16 cellular contexts compared by ENCODE assay signal in genomic region chr9:19989213-19989612, GRCh38.
DNase-seq lines count a peak whose midpoint lies in the region; ATAC-seq, FAIRE-seq and TF ChIP-seq lines count a peak whose summit lies in the region.
"Had no signal": no experiment of that assay in that cellular context is flagged by ENCODE, and none has a peak within 500 bp of the region (broad histone marks: within the 10 kb centered on the region; RNA-seq: fewer than 3 reads in every experiment).

No MANE protein-coding gene starts in this region.

- H3K4me2 ChIP-seq in K562 (ENCODE audit: insufficient read depth, low read length): no peak overlapping the region

- H3K27ac ChIP-seq in K562 (ENCODE audit: extremely low read depth, low read depth, low read length): no peak overlapping the region
- H3K27ac ChIP-seq: C4-2B had no signal

- H3K9me3 ChIP-seq in K562 (replicated peaks; ENCODE audit: control insufficient read depth, insufficient read depth, low read depth, low read length): no peaks in the 10 kb centered on the region

- FAIRE-seq in K562 (lab: Jason Lieb, UNC): no peak
- FAIRE-seq: A204.1 had no signal

- H3K9me1 ChIP-seq in K562 (ENCODE audit: control insufficient read depth, insufficient read depth, low read length): no peaks in the 10 kb centered on the region

- no peak for TF ChIP-seq EP300 in K562 (IDR thresholded peaks at IDR 0.05; ENCODE audit: low read length)

- 0% methylated on average over 1 of the region's 1 CpG for WGBS in K562 (ENCODE audit: insufficient coverage, low coverage, missing lambda C conversion rate)

- POLR2A ChIA-PET in K562 (lab: Yijun Ruan, JAX): no interaction called here

- ATAC-seq in K562 (no peak), HG03196 (IDR thresholded peaks at IDR 0.05; ENCODE audit: unreplicated experiment) (no peak), HG03354 (IDR thresholded peaks at IDR 0.05; ENCODE audit: poor library complexity, severe bottlenecking, unreplicated experiment) (no peak)
- ATAC-seq in stimulated activated effector memory CD8-positive, alpha-beta T cell treated with anti-CD3 and anti-CD28 coated beads, Interleukin-12 subunit alpha, Interleukin-12 subunit beta, amount 100 ng/mL, for 72 hours: peak; percentile 43

- H3K4me1 ChIP-seq in K562 (replicated peaks in 1 of 2; ENCODE audit: control insufficient read depth in 2 of 2, insufficient read depth in 2 of 2, low read length in 2 of 2): no peaks in the 10 kb centered on the region

- H3K9me3 Mint-ChIP-seq in stimulated activated effector memory CD8-positive, alpha-beta T cell treated with anti-CD3 and anti-CD28 coated beads, Interleukin-12 subunit alpha, Interleukin-12 subunit beta, amount 100 ng/mL, for 72 hours: no peaks in the 10 kb centered on the region
- H3K9me3 Mint-ChIP-seq: CD4-positive, alpha-beta T cell had no signal

- no peak overlapping the region for H3K4me3 Mint-ChIP-seq in stimulated activated effector memory CD8-positive, alpha-beta T cell treated with anti-CD3 and anti-CD28 coated beads, Interleukin-12 subunit alpha, Interleukin-12 subunit beta, amount 100 ng/mL, for 72 hours
- H3K4me3 Mint-ChIP-seq: CD4-positive, alpha-beta T cell had no signal

- no peak overlapping the region for H3K4me3 ChIP-seq in K562

- no peaks in the 10 kb centered on the region for H3K36me3 ChIP-seq in K562 (ENCODE audit: control insufficient read depth, insufficient read depth, low read length)

- in situ Hi-C loops in K562 (cut with MboI): no loop called here

- H3K4me1 Mint-ChIP-seq in stimulated activated effector memory CD8-positive, alpha-beta T cell treated with anti-CD3 and anti-CD28 coated beads, Interleukin-12 subunit alpha, Interleukin-12 subunit beta, amount 100 ng/mL, for 72 hours: peaks cover 17% of the 10 kb centered on the region

- no peak for TF ChIP-seq RAD21 in K562 (CRISPR knock-in tag; conservative IDR thresholded peaks at IDR 0.05 in 1 of 2, IDR thresholded peaks at IDR 0.05 in 1 of 2)

- TF ChIP-seq POLR2A in K562 (conservative IDR thresholded peaks at IDR 0.05): no peak

- no peaks in the 10 kb centered on the region for H3K27me3 ChIP-seq in K562 (ENCODE audit: control insufficient read depth in 2 of 2, insufficient read depth in 2 of 2, low read length in 2 of 2)

- H3K9ac ChIP-seq in K562 (ENCODE audit: insufficient read depth in 1 of 2, low read depth in 2 of 2, low read length in 2 of 2): no peak overlapping the region

- H4K20me1 ChIP-seq in K562 (replicated peaks; ENCODE audit: control insufficient read depth, insufficient read depth, low read length): no peaks in the 10 kb centered on the region

- no peak overlapping the region for H2AFZ ChIP-seq in K562 (ENCODE audit: low read depth, low read length)

- CTCF ChIA-PET in K562 (lab: Yijun Ruan, JAX; ENCODE audit: low intra/inter-chr PET ratio): no interaction called here

- no peak for TF ChIP-seq CTCF in K562 (IDR thresholded peaks at IDR 0.05 in 2 of 3, conservative IDR thresholded peaks at IDR 0.05 in 1 of 3; ENCODE audit: insufficient read depth in 2 of 3, low read depth in 1 of 3, low read length in 3 of 3)

- intact Hi-C loops in K562 (cut with micrococcal nuclease): no loop called here

- H3K36me3 Mint-ChIP-seq in stimulated activated effector memory CD8-positive, alpha-beta T cell treated with anti-CD3 and anti-CD28 coated beads, Interleukin-12 subunit alpha, Interleukin-12 subunit beta, amount 100 ng/mL, for 72 hours: no peaks in the 10 kb centered on the region

- no TSS peak for BruUV-seq in K562 (replicated peaks; lab: Mats Ljungman, UMichigan)

- DNase-seq in ELR (ENCODE audit: low read depth) (peak; percentile 37), HT1080 (ENCODE audit: low read depth) (peak; percentile 8), K562 (ENCODE audit: extremely low read depth in 1 of 4, low spot score in 3 of 4) (no peak), ecto neural progenitor cell (ENCODE audit: low spot score) (no peak)
- no peak for DNase-seq in stimulated activated effector memory CD8-positive, alpha-beta T cell treated with anti-CD3 and anti-CD28 coated beads, Interleukin-12 subunit alpha, Interleukin-12 subunit beta, amount 100 ng/mL, for 72 hours (ENCODE audit: low spot score in 2 of 2)
- DNase-seq: AML-193; CD4-positive, alpha-beta T cell; DMS153; DMS79; GF-D8; GOT3; H7 had no signal

- no peak overlapping the region for H3K27ac Mint-ChIP-seq in stimulated activated effector memory CD8-positive, alpha-beta T cell treated with anti-CD3 and anti-CD28 coated beads, Interleukin-12 subunit alpha, Interleukin-12 subunit beta, amount 100 ng/mL, for 72 hours
- H3K27ac Mint-ChIP-seq: CD4-positive, alpha-beta T cell had no signal

- H3K79me2 ChIP-seq in K562 (ENCODE audit: control insufficient read depth, insufficient read depth, low read length): no peaks in the 10 kb centered on the region

TF ChIP-seq in K562, 482 proteins besides CTCF, POLR2A, EP300 and RAD21:
- TF ChIP-seq FOXK2 (conservative IDR thresholded peaks at IDR 0.05 in 1 of 2, IDR thresholded peaks at IDR 0.05 in 1 of 2; ENCODE audit: low read depth in 2 of 2): no peak
- peak; percentile 12; the same call in 1 of the 2 replicates for TF ChIP-seq MAFF (IDR thresholded peaks at IDR 0.05; ENCODE audit: low read length)
- no peak for TF ChIP-seq PYGO2 (tag; IDR thresholded peaks at IDR 0.05)
- TF ChIP-seq SIN3A (IDR thresholded peaks at IDR 0.05; ENCODE audit: borderline replicate concordance in 2 of 2, control insufficient read depth in 1 of 2, low read depth in 2 of 2, low read length in 2 of 2): no peak
- TF ChIP-seq ZNF316 (IDR thresholded peaks at IDR 0.05): peak; percentile 34; the same call in 1 of the 2 replicates
- no peak for TF ChIP-seq DDX20 (tag; IDR thresholded peaks at IDR 0.05; ENCODE audit: low read depth)
- no peak for TF ChIP-seq PHTF2 (CRISPR knock-in tag; IDR thresholded peaks at IDR 0.05)

Comparison
In these comparisons a context has a peak if more than half of its experiments do, and no peak if none do; other contexts are left out.
1. DNase-seq: peak in ELR (single experiment) and HT1080 (single experiment); none in K562 (0 of 4), stimulated activated effector memory CD8-positive, alpha-beta T cell treated with anti-CD3 and anti-CD28 coated beads, Interleukin-12 subunit alpha, Interleukin-12 subunit beta, amount 100 ng/mL, for 72 hours (0 of 2) and ecto neural progenitor cell (single experiment).